9 cellular contexts compared by ENCODE assay signal in genomic region chr16:68257906-68258800, GRCh38. TPM values are rescaled to one million over a fixed set of nuclear protein-coding genes. Genes with fewer than 3 reads are reported as not detected.
DNase-seq lines count a peak whose midpoint lies in the region; ATAC-seq and TF ChIP-seq lines count a peak whose summit lies in the region.
"Had no signal": no experiment of that assay in that cellular context is flagged by ENCODE, and none has a peak within 500 bp of the region (broad histone marks: within the 10 kb centered on the region; RNA-seq: fewer than 3 reads in every experiment).

No MANE protein-coding gene starts in this region.

- peaks cover 3% of the 10 kb centered on the region; the same call in 1 of the 2 replicates for H3K27me3 Mint-ChIP-seq in HFFc6 (ENCODE audit: insufficient read depth)
- no peaks in the 10 kb centered on the region for H3K27me3 Mint-ChIP-seq in activated B cell treated with CpG ODN at 0.5 μM for 24 hours
- H3K27me3 Mint-ChIP-seq: activated naive CD8-positive, alpha-beta T cell had no signal

- ATAC-seq in activated B cell treated with CpG ODN at 0.5 μM for 24 hours (ENCODE audit: low read depth) (peak; percentile 43), left lung (peak; percentile 35)

- peaks cover 0 to 18% of the 10 kb centered on the region in 2 donors for H3K4me1 ChIP-seq in left lung

- H3K36me3 ChIP-seq in left lung: peaks cover 0 to 67% of the 10 kb centered on the region in 2 donors

- CTCF ChIA-PET in AG04450 (lab: Charles Lee) (interaction anchor here (1.1 to 1.7 kb wide), 3 partner anchors 25 to 164 kb away, joined by 3 to 9 read pairs (median 6); no protein-coding TSS in a partner anchor), activated B cell treated with CpG ODN at 0.5 μM for 24 hours (lab: Charles Lee) (interaction anchor here (0.7 to 9.0 kb wide), 4 partner anchors 14 to 67 kb away, joined by 3 to 321 read pairs (median 7); partner anchors contain the start of genes PRMT7 and SLC7A6OS)

- DNase-seq in AG04450 (ENCODE audit: low read depth, low spot score) (no peak), HFFc6 (peak; percentile 84), activated B cell treated with CpG ODN at 0.5 μM for 24 hours (no peak), left lung (no peak), T-helper 1 cell (no peak), NCI-H526 treated with DMSO at 0.1 percent for 48 hours (lab: John Stamatoyannopoulos, UW) (no peak)
- DNase-seq in stimulated activated CD4-positive, alpha-beta T cell treated with anti-CD3 and anti-CD28 coated beads, Interleukin-4, amount 100 ng/mL, for 24 hours: no peak
- DNase-seq in activated CD4-positive, alpha-beta T cell treated with anti-CD3 and anti-CD28 coated beads for 4 hours: no peak

- TF ChIP-seq CTCF in AG04450 (IDR thresholded peaks at IDR 0.05; ENCODE audit: low read depth, low read length) (no peak), HFFc6 (IDR thresholded peaks at IDR 0.05) (no peak), activated B cell treated with CpG ODN at 0.5 μM for 24 hours (IDR thresholded peaks at IDR 0.05) (no peak), left lung (IDR thresholded peaks at IDR 0.05) (no peak)

- H3K27ac ChIP-seq in AG04450 (ENCODE audit: low read depth, low read length): peak overlapping the region; percentile 70
- peak overlapping the region in 1 of 2 donors; percentile 3 for H3K27ac ChIP-seq in left lung

- H3K9me3 ChIP-seq in AG04450 (ENCODE audit: control insufficient read depth, insufficient read depth, low read length) (no peaks in the 10 kb centered on the region), left lung (no peaks in the 10 kb centered on the region)

- peaks cover 19% of the 10 kb centered on the region for H3K4me1 Mint-ChIP-seq in HFFc6 (ENCODE audit: low read depth)
- H3K4me1 Mint-ChIP-seq in activated B cell treated with CpG ODN at 0.5 μM for 24 hours: peaks cover 34% of the 10 kb centered on the region

- peak overlapping the region; percentile 86 for H3K27ac Mint-ChIP-seq in HFFc6
- peak overlapping the region; percentile 88 for H3K27ac Mint-ChIP-seq in activated B cell treated with CpG ODN at 0.5 μM for 24 hours
- H3K27ac Mint-ChIP-seq: activated naive CD8-positive, alpha-beta T cell had no signal

- H3K4me3 ChIP-seq in AG04450 (ENCODE audit: low read depth, low read length) (no peak overlapping the region), left lung (no peak overlapping the region)

- H3K27me3 ChIP-seq in AG04450 (ENCODE audit: control insufficient read depth, insufficient read depth, low read length) (no peaks in the 10 kb centered on the region), left lung (no peaks in the 10 kb centered on the region)

- peak overlapping the region; percentile 29; the same call in 1 of the 2 replicates for H3K4me3 Mint-ChIP-seq in HFFc6
- peak overlapping the region; percentile 44 for H3K4me3 Mint-ChIP-seq in activated B cell treated with CpG ODN at 0.5 μM for 24 hours
- H3K4me3 Mint-ChIP-seq: activated naive CD8-positive, alpha-beta T cell had no signal

- POLR2A ChIA-PET in AG04450 (lab: Yijun Ruan, JAX) (interaction anchor here (1.3 kb wide), 1 partner anchor 53 kb away, joined by 4 read pairs; the partner anchor contains the start of genes PRMT7 and SLC7A6OS), activated B cell treated with CpG ODN at 0.5 μM for 24 hours (lab: Charles Lee) (interaction anchor here (0.7 to 1.6 kb wide), 9 partner anchors 11 to 252 kb away, joined by 3 to 8 read pairs (median 5); partner anchors contain the start of genes DDX28, DUS2, PLA2G15 and PRMT7)

- no peaks in the 10 kb centered on the region for H3K9me3 Mint-ChIP-seq in HFFc6
- no peaks in the 10 kb centered on the region for H3K9me3 Mint-ChIP-seq in activated B cell treated with CpG ODN at 0.5 μM for 24 hours

- H3K36me3 Mint-ChIP-seq in HFFc6 (ENCODE audit: low read depth) (0 out of 2 replicates have a peak, but pooled peaks cover 6% of the 10 kb centered on the region), activated B cell treated with CpG ODN at 0.5 μM for 24 hours (ENCODE audit: low read depth) (peaks cover 11% of the 10 kb centered on the region)
- H3K36me3 Mint-ChIP-seq: activated naive CD8-positive, alpha-beta T cell had no signal

- intact Hi-C loops in activated B cell treated with CpG ODN at 0.5 μM for 24 hours (cut with micrococcal nuclease) (loop anchor here (1.0 kb wide), 1 partner anchor 13 kb away; the partner anchor contains the start of gene PLA2G15), left lung (cut with DNase I) (loop anchor here in 1 of 2 donors (10.0 kb wide), 1 partner anchor 67 kb away; no protein-coding TSS in a partner anchor)

RNA-seq across cellular contexts. Expression of gene SLC7A6, which starts 6.2 kb away (rescaled TPM):
- polyA plus RNA-seq in AG04450 (2011; rRNA removed): 27.4 and 30.3 TPM in 2 replicates
- polyA minus RNA-seq in AG04450 (2011; rRNA and poly(A)+ RNA removed): 53.3 and 73.9 TPM in 2 replicates
- 10 to 100 TPM; 46.1 to 56.6 (median 50.8) TPM for total RNA-seq in HFFc6 (2021; fragmentation: NEBNext Ultra II Directional; extraction: Animal tissue kit (Norgen Biotek cat#: 25700))
- total RNA-seq in activated B cell treated with CpG ODN at 0.5 μM for 24 hours (52.5 and 54.1 TPM in 2 replicates), left lung (10 to 100 TPM; 47.4 to 55.6 TPM)

RNA-seq across cellular contexts. Expression of gene PLA2G15, which starts 13.0 kb away (rescaled TPM):
- 15.7 and 18.7 TPM in 2 replicates for polyA plus RNA-seq in AG04450 (2011; rRNA removed)
- 9.6 and 14.9 TPM in 2 replicates for polyA minus RNA-seq in AG04450 (2011; rRNA and poly(A)+ RNA removed)
- 10 to 100 TPM; 40.1 to 47.4 (median 44.4) TPM for total RNA-seq in HFFc6 (2021; fragmentation: NEBNext Ultra II Directional; extraction: Animal tissue kit (Norgen Biotek cat#: 25700))
- 5.7 and 8.6 TPM in 2 replicates for total RNA-seq in activated B cell treated with CpG ODN at 0.5 μM for 24 hours
- total RNA-seq in left lung: 10 to 100 TPM; 34.5 to 35.1 TPM

RNA-seq across cellular contexts. Expression of gene ESRP2, which starts 22.2 kb away (rescaled TPM):
- 0.01 and 0.14 TPM in 2 replicates for polyA plus RNA-seq in AG04450 (2011; rRNA removed)
- polyA minus RNA-seq in AG04450 (2011; rRNA and poly(A)+ RNA removed): 0.23 TPM in 1 of 2 replicates, not detected in the other
- total RNA-seq in HFFc6 (2021; fragmentation: NEBNext Ultra II Directional; extraction: Animal tissue kit (Norgen Biotek cat#: 25700)): under 1 TPM in 4 of 6 experiments, not detected in 2; 0.05 to 0.14 (median 0.10) TPM
- total RNA-seq in activated B cell treated with CpG ODN at 0.5 μM for 24 hours (0.10 and 0.40 TPM in 2 replicates), left lung (10 to 100 TPM; 47.9 to 62.6 TPM)

RNA-seq across cellular contexts. Expression of gene SLC7A6OS, which starts 52.6 kb away (rescaled TPM):
- 8.5 and 10.9 TPM in 2 replicates for polyA plus RNA-seq in AG04450 (2011; rRNA removed)
- polyA minus RNA-seq in AG04450 (2011; rRNA and poly(A)+ RNA removed): 8.2 and 9.2 TPM in 2 replicates
- 10 to 100 TPM; 10.5 to 16.2 (median 13.7) TPM for total RNA-seq in HFFc6 (2021; fragmentation: NEBNext Ultra II Directional; extraction: Animal tissue kit (Norgen Biotek cat#: 25700))
- total RNA-seq in activated B cell treated with CpG ODN at 0.5 μM for 24 hours (34.8 and 42.0 TPM in 2 replicates), left lung (10 to 100 TPM; 11.7 to 17.0 TPM)

RNA-seq across cellular contexts. Expression of gene PRMT7, which starts 52.7 kb away (rescaled TPM):
- polyA plus RNA-seq in AG04450 (2011; rRNA removed): 26.2 and 32.4 TPM in 2 replicates
- 33.8 and 50.4 TPM in 2 replicates for polyA minus RNA-seq in AG04450 (2011; rRNA and poly(A)+ RNA removed)
- total RNA-seq in HFFc6 (2021; fragmentation: NEBNext Ultra II Directional; extraction: Animal tissue kit (Norgen Biotek cat#: 25700)): 10 to 100 TPM; 32.1 to 37.7 (median 36.4) TPM
- total RNA-seq in activated B cell treated with CpG ODN at 0.5 μM for 24 hours (41.8 and 50.3 TPM in 2 replicates), left lung (10 to 100 TPM; 29.0 to 35.4 TPM)

Comparison
In these comparisons a context has a peak if more than half of its experiments do, and no peak if none do; other contexts are left out.
1. RNA of gene ESRP2, which starts 22.2 kb away (total RNA-seq): 47.9 to 62.6 TPM in left lung; 0.10 to 0.40 TPM in activated B cell treated with CpG ODN at 0.5 μM for 24 hours and 0.05 to 0.14 TPM in HFFc6; every median in the first group is over 10 times any median in the second.